ENCODE assay signal across 2 cellular contexts in the genomic region with DNA sequence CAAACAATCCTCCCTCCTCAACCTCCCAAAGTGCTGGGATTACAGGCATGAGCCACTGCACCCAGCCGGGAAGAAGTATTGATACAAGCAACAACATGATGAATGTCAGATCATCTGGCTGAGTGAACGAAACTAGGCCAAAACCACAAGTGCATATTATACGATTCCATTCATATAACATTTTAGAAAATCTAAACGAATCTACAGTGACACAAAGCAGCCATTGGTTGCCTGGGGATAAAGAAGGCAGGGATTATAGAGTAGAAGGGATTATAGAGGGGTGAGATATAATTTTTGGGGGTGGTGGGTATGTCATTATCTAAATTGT.
TF ChIP-seq lines count a peak whose summit lies in the region.

No MANE protein-coding gene starts in this region.

TF ChIP-seq in HepG2, 621 proteins besides CTCF, POLR2A, EP300 and RAD21 (continues in another document):
- TF ChIP-seq, protein P1, sequence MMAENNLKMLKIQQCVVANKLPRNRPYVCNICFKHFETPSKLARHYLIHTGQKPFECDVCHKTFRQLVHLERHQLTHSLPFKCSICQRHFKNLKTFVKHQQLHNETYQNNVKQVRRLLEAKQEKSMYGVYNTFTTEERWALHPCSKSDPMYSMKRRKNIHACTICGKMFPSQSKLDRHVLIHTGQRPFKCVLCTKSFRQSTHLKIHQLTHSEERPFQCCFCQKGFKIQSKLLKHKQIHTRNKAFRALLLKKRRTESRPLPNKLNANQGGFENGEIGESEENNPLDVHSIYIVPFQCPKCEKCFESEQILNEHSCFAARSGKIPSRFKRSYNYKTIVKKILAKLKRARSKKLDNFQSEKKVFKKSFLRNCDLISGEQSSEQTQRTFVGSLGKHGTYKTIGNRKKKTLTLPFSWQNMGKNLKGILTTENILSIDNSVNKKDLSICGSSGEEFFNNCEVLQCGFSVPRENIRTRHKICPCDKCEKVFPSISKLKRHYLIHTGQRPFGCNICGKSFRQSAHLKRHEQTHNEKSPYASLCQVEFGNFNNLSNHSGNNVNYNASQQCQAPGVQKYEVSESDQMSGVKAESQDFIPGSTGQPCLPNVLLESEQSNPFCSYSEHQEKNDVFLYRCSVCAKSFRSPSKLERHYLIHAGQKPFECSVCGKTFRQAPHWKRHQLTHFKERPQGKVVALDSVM (CRISPR knock-in tag; IDR thresholded peaks at IDR 0.05): peak; percentile 99; the same call in 1 of the 2 replicates
- no peak for TF ChIP-seq ADNP (CRISPR knock-in tag; IDR thresholded peaks at IDR 0.05)
- TF ChIP-seq RFXANK (CRISPR knock-in tag; IDR thresholded peaks at IDR 0.05): no peak
- no peak for TF ChIP-seq CHD4 (IDR thresholded peaks at IDR 0.05; ENCODE audit: borderline replicate concordance, low read length)
- no peak for TF ChIP-seq GPN1 (CRISPR knock-in tag; IDR thresholded peaks at IDR 0.05; ENCODE audit: borderline replicate concordance)
- TF ChIP-seq ZNF747 (CRISPR knock-in tag; IDR thresholded peaks at IDR 0.05; ENCODE audit: borderline replicate concordance): no peak
- no peak for TF ChIP-seq MAFG (CRISPR knock-in tag; IDR thresholded peaks at IDR 0.05)
- TF ChIP-seq, protein P2, sequence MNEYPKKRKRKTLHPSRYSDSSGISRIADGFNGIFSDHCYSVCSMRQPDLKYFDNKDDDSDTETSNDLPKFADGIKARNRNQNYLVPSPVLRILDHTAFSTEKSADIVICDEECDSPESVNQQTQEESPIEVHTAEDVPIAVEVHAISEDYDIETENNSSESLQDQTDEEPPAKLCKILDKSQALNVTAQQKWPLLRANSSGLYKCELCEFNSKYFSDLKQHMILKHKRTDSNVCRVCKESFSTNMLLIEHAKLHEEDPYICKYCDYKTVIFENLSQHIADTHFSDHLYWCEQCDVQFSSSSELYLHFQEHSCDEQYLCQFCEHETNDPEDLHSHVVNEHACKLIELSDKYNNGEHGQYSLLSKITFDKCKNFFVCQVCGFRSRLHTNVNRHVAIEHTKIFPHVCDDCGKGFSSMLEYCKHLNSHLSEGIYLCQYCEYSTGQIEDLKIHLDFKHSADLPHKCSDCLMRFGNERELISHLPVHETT (CRISPR knock-in tag; conservative IDR thresholded peaks at IDR 0.05): no peak
- no peak for TF ChIP-seq ELF4 (CRISPR knock-in tag; IDR thresholded peaks at IDR 0.05; ENCODE audit: borderline replicate concordance)
- TF ChIP-seq ZNF326 (CRISPR knock-in tag; IDR thresholded peaks at IDR 0.05; ENCODE audit: borderline replicate concordance): no peak
- no peak for TF ChIP-seq ZNF589 (CRISPR knock-in tag; conservative IDR thresholded peaks at IDR 0.05)
- peak; percentile 15 for TF ChIP-seq MED8 (CRISPR knock-in tag; IDR thresholded peaks at IDR 0.05; ENCODE audit: insufficient replicate concordance)
- TF ChIP-seq, protein P3, sequence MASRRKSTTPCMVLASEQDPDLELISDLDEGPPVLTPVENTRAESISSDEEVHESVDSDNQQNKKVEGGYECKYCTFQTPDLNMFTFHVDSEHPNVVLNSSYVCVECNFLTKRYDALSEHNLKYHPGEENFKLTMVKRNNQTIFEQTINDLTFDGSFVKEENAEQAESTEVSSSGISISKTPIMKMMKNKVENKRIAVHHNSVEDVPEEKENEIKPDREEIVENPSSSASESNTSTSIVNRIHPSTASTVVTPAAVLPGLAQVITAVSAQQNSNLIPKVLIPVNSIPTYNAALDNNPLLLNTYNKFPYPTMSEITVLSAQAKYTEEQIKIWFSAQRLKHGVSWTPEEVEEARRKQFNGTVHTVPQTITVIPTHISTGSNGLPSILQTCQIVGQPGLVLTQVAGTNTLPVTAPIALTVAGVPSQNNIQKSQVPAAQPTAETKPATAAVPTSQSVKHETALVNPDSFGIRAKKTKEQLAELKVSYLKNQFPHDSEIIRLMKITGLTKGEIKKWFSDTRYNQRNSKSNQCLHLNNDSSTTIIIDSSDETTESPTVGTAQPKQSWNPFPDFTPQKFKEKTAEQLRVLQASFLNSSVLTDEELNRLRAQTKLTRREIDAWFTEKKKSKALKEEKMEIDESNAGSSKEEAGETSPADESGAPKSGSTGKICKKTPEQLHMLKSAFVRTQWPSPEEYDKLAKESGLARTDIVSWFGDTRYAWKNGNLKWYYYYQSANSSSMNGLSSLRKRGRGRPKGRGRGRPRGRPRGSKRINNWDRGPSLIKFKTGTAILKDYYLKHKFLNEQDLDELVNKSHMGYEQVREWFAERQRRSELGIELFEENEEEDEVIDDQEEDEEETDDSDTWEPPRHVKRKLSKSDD (CRISPR knock-in tag; IDR thresholded peaks at IDR 0.05; ENCODE audit: low read depth): 0 out of 2 replicates have a peak, but pooled peaks have one; percentile 1
- TF ChIP-seq ZNF644 (CRISPR knock-in tag; IDR thresholded peaks at IDR 0.05; ENCODE audit: low read depth): no peak
- TF ChIP-seq, protein P4, sequence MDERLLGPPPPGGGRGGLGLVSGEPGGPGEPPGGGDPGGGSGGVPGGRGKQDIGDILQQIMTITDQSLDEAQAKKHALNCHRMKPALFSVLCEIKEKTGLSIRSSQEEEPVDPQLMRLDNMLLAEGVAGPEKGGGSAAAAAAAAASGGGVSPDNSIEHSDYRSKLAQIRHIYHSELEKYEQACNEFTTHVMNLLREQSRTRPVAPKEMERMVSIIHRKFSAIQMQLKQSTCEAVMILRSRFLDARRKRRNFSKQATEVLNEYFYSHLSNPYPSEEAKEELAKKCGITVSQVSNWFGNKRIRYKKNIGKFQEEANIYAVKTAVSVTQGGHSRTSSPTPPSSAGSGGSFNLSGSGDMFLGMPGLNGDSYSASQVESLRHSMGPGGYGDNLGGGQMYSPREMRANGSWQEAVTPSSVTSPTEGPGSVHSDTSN (CRISPR knock-in tag; IDR thresholded peaks at IDR 0.05): no peak
- no peak for TF ChIP-seq TP53 (CRISPR knock-in tag; conservative IDR thresholded peaks at IDR 0.05)
- TF ChIP-seq SRSF9 (IDR thresholded peaks at IDR 0.05; ENCODE audit: borderline replicate concordance, insufficient read depth, low read depth, low read length, poor library complexity, severe bottlenecking): no peak
- TF ChIP-seq SKI (IDR thresholded peaks at IDR 0.05; ENCODE audit: partially characterized antibody): peak; percentile 2
- TF ChIP-seq JDP2 (CRISPR knock-in tag; IDR thresholded peaks at IDR 0.05; ENCODE audit: borderline replicate concordance): no peak
- TF ChIP-seq ZNF121 (CRISPR knock-in tag; IDR thresholded peaks at IDR 0.05): 0 out of 2 replicates have a peak, but pooled peaks have one; percentile 15
- TF ChIP-seq HDAC1 (CRISPR knock-in tag; IDR thresholded peaks at IDR 0.05): 0 out of 2 replicates have a peak, but pooled peaks have one; percentile 27

TF ChIP-seq in H1, 55 proteins besides CTCF, POLR2A, EP300 and RAD21:
- no peak for TF ChIP-seq SP4 (IDR thresholded peaks at IDR 0.05; ENCODE audit: low read length)
- TF ChIP-seq CEBPB (IDR thresholded peaks at IDR 0.05; ENCODE audit: low read depth, low read length): no peak
- no peak for TF ChIP-seq JUND (IDR thresholded peaks at IDR 0.05; ENCODE audit: low read length)
- no peak for TF ChIP-seq ASH2L (IDR thresholded peaks at IDR 0.05; ENCODE audit: low read length)
- no peak for TF ChIP-seq SAP30 (IDR thresholded peaks at IDR 0.05; ENCODE audit: insufficient read depth, insufficient replicate concordance, low read length)
- no peak for TF ChIP-seq TCF12 (IDR thresholded peaks at IDR 0.05; ENCODE audit: low read depth, low read length)
- TF ChIP-seq POU5F1 (IDR thresholded peaks at IDR 0.05; ENCODE audit: low read depth, low read length): no peak
- TF ChIP-seq BACH1 (IDR thresholded peaks at IDR 0.05; ENCODE audit: low read length): no peak
- TF ChIP-seq NANOG (IDR thresholded peaks at IDR 0.05; ENCODE audit: insufficient read depth, low read depth, low read length, poor library complexity, severe bottlenecking): no peak
- TF ChIP-seq SP2 (IDR thresholded peaks at IDR 0.05; ENCODE audit: low read length): no peak
TF ChIP-seq in H1: peak in this region for 0.
